Comparison of ENCODE assay signal across 10 cellular contexts in genomic region chr3:122974764-122975162, GRCh38. TPM values are rescaled to one million over a fixed set of nuclear protein-coding genes. Genes with fewer than 3 reads are reported as not detected.
DNase-seq lines count a peak whose midpoint lies in the region; ATAC-seq and TF ChIP-seq lines count a peak whose summit lies in the region.
"Had no signal": no experiment of that assay in that cellular context is flagged by ENCODE, and none has a peak within 500 bp of the region (broad histone marks: within the 10 kb centered on the region; RNA-seq: fewer than 3 reads in every experiment).

No MANE protein-coding gene starts in this region.

- POLR2A ChIA-PET in activated B cell treated with CpG ODN at 0.5 μM for 24 hours (lab: Charles Lee): no interaction called here

- DNase-seq in T-helper 1 cell: no peak
- DNase-seq in activated B cell treated with CpG ODN at 0.5 μM for 24 hours: no peak
- DNase-seq in heart right ventricle: peak; percentile 63 to 80
- DNase-seq in stimulated activated naive CD8-positive, alpha-beta T cell treated with anti-CD3 and anti-CD28 coated beads, Interleukin-15, amount 100 ng/mL, for 72 hours: no peak
- DNase-seq in pons (ENCODE audit: low spot score): no peak
- DNase-seq in colonic mucosa: no peak
- DNase-seq in GM10266 (ENCODE audit: extremely low spot score): no peak

- H3K27me3 Mint-ChIP-seq in T-helper 1 cell treated with Interleukin-12 subunit alpha and Interleukin-12 subunit beta and Interleukin-4 antibody, amounts not matched to agents 30 μg/mL and 1 μg/mL, for 36 hours (ENCODE audit: low read depth): peaks cover 11% of the 10 kb centered on the region
- H3K27me3 Mint-ChIP-seq in activated B cell treated with CpG ODN at 0.5 μM for 24 hours: no peaks in the 10 kb centered on the region
- H3K27me3 Mint-ChIP-seq in stimulated activated naive CD8-positive, alpha-beta T cell treated with anti-CD3 and anti-CD28 coated beads, Interleukin-15, amount 100 ng/mL, for 72 hours: peaks cover 15% of the 10 kb centered on the region

- TF ChIP-seq CTCF in activated B cell treated with CpG ODN at 0.5 μM for 24 hours (IDR thresholded peaks at IDR 0.05): no peak
- TF ChIP-seq CTCF in heart right ventricle (IDR thresholded peaks at IDR 0.05): no peak
- TF ChIP-seq CTCF in colonic mucosa (IDR thresholded peaks at IDR 0.05): no peak
- no peak for TF ChIP-seq CTCF in GM10266 (IDR thresholded peaks at IDR 0.05; ENCODE audit: control insufficient read depth, insufficient read depth, low read depth, missing control alignments)

- ATAC-seq in activated B cell treated with CpG ODN at 0.5 μM for 24 hours (ENCODE audit: low read depth): no peak
- peak; percentile 34 to 80 (median 73) for ATAC-seq in heart right ventricle
- peak; percentile 18 for ATAC-seq in stimulated activated naive CD8-positive, alpha-beta T cell treated with anti-CD3 and anti-CD28 coated beads, Interleukin-15, amount 100 ng/mL, for 72 hours
- ATAC-seq: body of pancreas had no signal

- H3K9me3 Mint-ChIP-seq in T-helper 1 cell treated with Interleukin-12 subunit alpha and Interleukin-12 subunit beta and Interleukin-4 antibody, amounts not matched to agents 30 μg/mL and 1 μg/mL, for 36 hours: no peaks in the 10 kb centered on the region
- no peaks in the 10 kb centered on the region for H3K9me3 Mint-ChIP-seq in activated B cell treated with CpG ODN at 0.5 μM for 24 hours
- H3K9me3 Mint-ChIP-seq in stimulated activated naive CD8-positive, alpha-beta T cell treated with anti-CD3 and anti-CD28 coated beads, Interleukin-15, amount 100 ng/mL, for 72 hours: no peaks in the 10 kb centered on the region

- CTCF ChIA-PET in activated B cell treated with CpG ODN at 0.5 μM for 24 hours (lab: Charles Lee): no interaction called here

- H3K9me3 ChIP-seq in heart right ventricle (no peaks in the 10 kb centered on the region), colonic mucosa (no peaks in the 10 kb centered on the region)
- H3K9me3 ChIP-seq: body of pancreas, neutrophil had no signal

- intact Hi-C loops in activated B cell treated with CpG ODN at 0.5 μM for 24 hours (cut with micrococcal nuclease) (no loop called here), heart right ventricle (cut with DNase I) (loop anchor here in 1 of 10 donors (2.0 kb wide), 1 partner anchor 18 kb away; no protein-coding TSS in a partner anchor), colonic mucosa (cut with DNase I) (no loop called here)

- no peak overlapping the region for H3K27ac Mint-ChIP-seq in T-helper 1 cell treated with Interleukin-12 subunit alpha and Interleukin-12 subunit beta and Interleukin-4 antibody, amounts not matched to agents 30 μg/mL and 1 μg/mL, for 36 hours
- no peak overlapping the region for H3K27ac Mint-ChIP-seq in activated B cell treated with CpG ODN at 0.5 μM for 24 hours
- H3K27ac Mint-ChIP-seq in stimulated activated naive CD8-positive, alpha-beta T cell treated with anti-CD3 and anti-CD28 coated beads, Interleukin-15, amount 100 ng/mL, for 72 hours: peak overlapping the region in 1 of 2 donors; percentile 14

- H3K36me3 Mint-ChIP-seq in T-helper 1 cell treated with Interleukin-12 subunit alpha and Interleukin-12 subunit beta and Interleukin-4 antibody, amounts not matched to agents 30 μg/mL and 1 μg/mL, for 36 hours (ENCODE audit: low read depth): no peaks in the 10 kb centered on the region
- H3K36me3 Mint-ChIP-seq in activated B cell treated with CpG ODN at 0.5 μM for 24 hours (ENCODE audit: low read depth): no peaks in the 10 kb centered on the region

- no peaks in the 10 kb centered on the region for H3K36me3 ChIP-seq in heart right ventricle
- no peaks in the 10 kb centered on the region for H3K36me3 ChIP-seq in colonic mucosa
- H3K36me3 ChIP-seq: neutrophil had no signal

- H3K4me1 ChIP-seq in heart right ventricle: peaks cover 26 to 92% (median 73%) of the 10 kb centered on the region in 9 donors
- no peaks in the 10 kb centered on the region for H3K4me1 ChIP-seq in colonic mucosa
- H3K4me1 ChIP-seq: body of pancreas had no signal

- WGBS in heart right ventricle, 2 donors: 20 to 39% methylated on average over 2 of the region's 2 CpGs

- H3K4me3 Mint-ChIP-seq in T-helper 1 cell treated with Interleukin-12 subunit alpha and Interleukin-12 subunit beta and Interleukin-4 antibody, amounts not matched to agents 30 μg/mL and 1 μg/mL, for 36 hours: peak overlapping the region; percentile 36
- peak overlapping the region; percentile 5 for H3K4me3 Mint-ChIP-seq in activated B cell treated with CpG ODN at 0.5 μM for 24 hours
- no peak overlapping the region for H3K4me3 Mint-ChIP-seq in stimulated activated naive CD8-positive, alpha-beta T cell treated with anti-CD3 and anti-CD28 coated beads, Interleukin-15, amount 100 ng/mL, for 72 hours

- H3K4me1 Mint-ChIP-seq in T-helper 1 cell treated with Interleukin-12 subunit alpha and Interleukin-12 subunit beta and Interleukin-4 antibody, amounts not matched to agents 30 μg/mL and 1 μg/mL, for 36 hours (ENCODE audit: low read depth): peaks cover 21% of the 10 kb centered on the region
- H3K4me1 Mint-ChIP-seq in activated B cell treated with CpG ODN at 0.5 μM for 24 hours: peaks cover 32% of the 10 kb centered on the region
- H3K4me1 Mint-ChIP-seq in stimulated activated naive CD8-positive, alpha-beta T cell treated with anti-CD3 and anti-CD28 coated beads, Interleukin-15, amount 100 ng/mL, for 72 hours: peaks cover 4% of the 10 kb centered on the region

- H3K4me3 ChIP-seq in heart right ventricle: no peak overlapping the region
- H3K4me3 ChIP-seq in colonic mucosa: no peak overlapping the region
- H3K4me3 ChIP-seq: body of pancreas had no signal

- H3K27ac ChIP-seq in heart right ventricle (peak overlapping the region; percentile 76 to 99 (median 90)), colonic mucosa (no peak overlapping the region)
- H3K27ac ChIP-seq: body of pancreas, neutrophil had no signal

- H3K27me3 ChIP-seq in heart right ventricle: no peaks in the 10 kb centered on the region
- H3K27me3 ChIP-seq in colonic mucosa: no peaks in the 10 kb centered on the region
- H3K27me3 ChIP-seq: body of pancreas had no signal

- no peak overlapping the region for H3K9ac ChIP-seq in colonic mucosa (ENCODE audit: low read depth in 2 of 2, low read length in 2 of 2)

RNA-seq across cellular contexts. Expression of gene SEMA5B, which starts 52.8 kb away (rescaled TPM):
- total RNA-seq in activated B cell treated with CpG ODN at 0.5 μM for 24 hours (1.0 and 1.6 TPM in 2 replicates), heart right ventricle (10 to 100 TPM in 4 of 10 donors, 1 to 10 TPM in 6; 1.3 to 12.7 (median 7.4) TPM), colonic mucosa (1 to 10 TPM in 1 of 2 donors, under 1 TPM in 1; 0.40 to 1.3 TPM)
- polyA plus RNA-seq in heart right ventricle: 10 to 100 TPM in 1 of 2 donors, 1 to 10 TPM in 1; 4.2 to 10.3 TPM

Comparison
In these comparisons a context has a peak if more than half of its experiments do, and no peak if none do; other contexts are left out.
1. H3K4me3 Mint-ChIP-seq: peak in T-helper 1 cell treated with Interleukin-12 subunit alpha and Interleukin-12 subunit beta and Interleukin-4 antibody, amounts not matched to agents 30 μg/mL and 1 μg/mL, for 36 hours (single experiment) and activated B cell treated with CpG ODN at 0.5 μM for 24 hours (single experiment); none in stimulated activated naive CD8-positive, alpha-beta T cell treated with anti-CD3 and anti-CD28 coated beads, Interleukin-15, amount 100 ng/mL, for 72 hours (0 of 2).
2. DNase-seq: peak in heart right ventricle (2 of 2); none in T-helper 1 cell (0 of 5), activated B cell treated with CpG ODN at 0.5 μM for 24 hours (single experiment), stimulated activated naive CD8-positive, alpha-beta T cell treated with anti-CD3 and anti-CD28 coated beads, Interleukin-15, amount 100 ng/mL, for 72 hours (0 of 2), pons (single experiment), colonic mucosa (single experiment) and GM10266 (single experiment).